3 cellular contexts compared by ENCODE assay signal in the genomic region with DNA sequence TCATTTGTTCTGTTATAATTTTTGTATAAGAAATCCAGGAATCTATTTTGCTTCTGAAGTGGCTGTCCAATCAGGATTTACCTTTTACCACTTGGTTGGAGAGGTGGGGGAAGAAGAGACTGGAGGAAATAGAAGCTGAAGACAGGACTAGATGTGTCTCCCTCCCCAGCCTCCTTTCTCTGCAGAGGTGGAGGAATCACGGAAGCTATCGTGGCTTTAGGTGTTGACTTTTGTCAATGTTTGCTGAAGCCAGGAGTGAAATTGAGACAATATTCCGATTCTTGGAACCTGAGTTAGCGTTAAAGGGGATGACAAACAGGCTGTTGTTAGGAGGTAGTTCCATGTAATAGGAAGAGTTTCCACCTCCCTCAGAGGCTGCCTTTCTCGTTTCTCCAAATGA.
TF ChIP-seq lines count a peak whose summit lies in the region.

No MANE protein-coding gene starts in this region.

TF ChIP-seq in IMR-90, 13 proteins besides CTCF, POLR2A, EP300 and RAD21:
- TF ChIP-seq MAZ (IDR thresholded peaks at IDR 0.05; ENCODE audit: borderline replicate concordance, low read depth, low read length) (no peak), CHD1 (IDR thresholded peaks at IDR 0.05; ENCODE audit: low read depth, low read length) (no peak), RFX5 (IDR thresholded peaks at IDR 0.05; ENCODE audit: low read depth, low read length) (no peak), FOS (IDR thresholded peaks at IDR 0.05; ENCODE audit: low read depth, low read length) (no peak), RCOR1 (IDR thresholded peaks at IDR 0.05; ENCODE audit: insufficient replicate concordance, low read length) (no peak), NFE2L2 (IDR thresholded peaks at IDR 0.05; ENCODE audit: low read depth, low read length) (no peak)
- TF ChIP-seq, protein P1, sequence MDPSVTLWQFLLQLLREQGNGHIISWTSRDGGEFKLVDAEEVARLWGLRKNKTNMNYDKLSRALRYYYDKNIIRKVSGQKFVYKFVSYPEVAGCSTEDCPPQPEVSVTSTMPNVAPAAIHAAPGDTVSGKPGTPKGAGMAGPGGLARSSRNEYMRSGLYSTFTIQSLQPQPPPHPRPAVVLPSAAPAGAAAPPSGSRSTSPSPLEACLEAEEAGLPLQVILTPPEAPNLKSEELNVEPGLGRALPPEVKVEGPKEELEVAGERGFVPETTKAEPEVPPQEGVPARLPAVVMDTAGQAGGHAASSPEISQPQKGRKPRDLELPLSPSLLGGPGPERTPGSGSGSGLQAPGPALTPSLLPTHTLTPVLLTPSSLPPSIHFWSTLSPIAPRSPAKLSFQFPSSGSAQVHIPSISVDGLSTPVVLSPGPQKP (IDR thresholded peaks at IDR 0.05; ENCODE audit: borderline replicate concordance, low read depth, low read length): no peak

TF ChIP-seq in H1, 55 proteins besides CTCF, POLR2A, EP300 and RAD21:
- TF ChIP-seq PHF8 (conservative IDR thresholded peaks at IDR 0.05; ENCODE audit: low read depth, low read length): no peak
- TF ChIP-seq KDM5A (IDR thresholded peaks at IDR 0.05; ENCODE audit: low read length): no peak
- TF ChIP-seq, protein P2, sequence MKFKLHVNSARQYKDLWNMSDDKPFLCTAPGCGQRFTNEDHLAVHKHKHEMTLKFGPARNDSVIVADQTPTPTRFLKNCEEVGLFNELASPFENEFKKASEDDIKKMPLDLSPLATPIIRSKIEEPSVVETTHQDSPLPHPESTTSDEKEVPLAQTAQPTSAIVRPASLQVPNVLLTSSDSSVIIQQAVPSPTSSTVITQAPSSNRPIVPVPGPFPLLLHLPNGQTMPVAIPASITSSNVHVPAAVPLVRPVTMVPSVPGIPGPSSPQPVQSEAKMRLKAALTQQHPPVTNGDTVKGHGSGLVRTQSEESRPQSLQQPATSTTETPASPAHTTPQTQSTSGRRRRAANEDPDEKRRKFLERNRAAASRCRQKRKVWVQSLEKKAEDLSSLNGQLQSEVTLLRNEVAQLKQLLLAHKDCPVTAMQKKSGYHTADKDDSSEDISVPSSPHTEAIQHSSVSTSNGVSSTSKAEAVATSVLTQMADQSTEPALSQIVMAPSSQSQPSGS (IDR thresholded peaks at IDR 0.05; ENCODE audit: low read length): no peak
- TF ChIP-seq JUND (IDR thresholded peaks at IDR 0.05; ENCODE audit: low read length): no peak
- TF ChIP-seq POU5F1 (IDR thresholded peaks at IDR 0.05; ENCODE audit: low read depth, low read length): no peak
- TF ChIP-seq NANOG (IDR thresholded peaks at IDR 0.05; ENCODE audit: insufficient read depth, low read depth, low read length, poor library complexity, severe bottlenecking): no peak
- TF ChIP-seq TAF1 (IDR thresholded peaks at IDR 0.05; ENCODE audit: low read depth, low read length): no peak
- no peak for TF ChIP-seq TAF7 (optimal IDR thresholded peaks at IDR 0.05; ENCODE audit: borderline replicate concordance, low read depth, low read length)
- no peak for TF ChIP-seq ASH2L (IDR thresholded peaks at IDR 0.05; ENCODE audit: low read length)
- TF ChIP-seq, protein P3, sequence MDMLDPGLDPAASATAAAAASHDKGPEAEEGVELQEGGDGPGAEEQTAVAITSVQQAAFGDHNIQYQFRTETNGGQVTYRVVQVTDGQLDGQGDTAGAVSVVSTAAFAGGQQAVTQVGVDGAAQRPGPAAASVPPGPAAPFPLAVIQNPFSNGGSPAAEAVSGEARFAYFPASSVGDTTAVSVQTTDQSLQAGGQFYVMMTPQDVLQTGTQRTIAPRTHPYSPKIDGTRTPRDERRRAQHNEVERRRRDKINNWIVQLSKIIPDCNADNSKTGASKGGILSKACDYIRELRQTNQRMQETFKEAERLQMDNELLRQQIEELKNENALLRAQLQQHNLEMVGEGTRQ (IDR thresholded peaks at IDR 0.05; ENCODE audit: low read length): no peak
- no peak for TF ChIP-seq HDAC6 (IDR thresholded peaks at IDR 0.05; ENCODE audit: low read depth, low read length)
- no peak for TF ChIP-seq BACH1 (IDR thresholded peaks at IDR 0.05; ENCODE audit: low read length)
- no peak for TF ChIP-seq HDAC2 (IDR thresholded peaks at IDR 0.05; ENCODE audit: borderline replicate concordance in 1 of 2, low read depth in 2 of 2, low read length in 2 of 2)
- TF ChIP-seq RNF2 (IDR thresholded peaks at IDR 0.05; ENCODE audit: borderline replicate concordance, low read depth, low read length, missing control alignments, poor library complexity, severe bottlenecking): no peak
- no peak for TF ChIP-seq SIX5 (IDR thresholded peaks at IDR 0.05; ENCODE audit: low read depth, low read length)
- TF ChIP-seq, protein P4, sequence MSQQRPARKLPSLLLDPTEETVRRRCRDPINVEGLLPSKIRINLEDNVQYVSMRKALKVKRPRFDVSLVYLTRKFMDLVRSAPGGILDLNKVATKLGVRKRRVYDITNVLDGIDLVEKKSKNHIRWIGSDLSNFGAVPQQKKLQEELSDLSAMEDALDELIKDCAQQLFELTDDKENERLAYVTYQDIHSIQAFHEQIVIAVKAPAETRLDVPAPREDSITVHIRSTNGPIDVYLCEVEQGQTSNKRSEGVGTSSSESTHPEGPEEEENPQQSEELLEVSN (IDR thresholded peaks at IDR 0.05): no peak
- no peak for TF ChIP-seq MAFK (IDR thresholded peaks at IDR 0.05; ENCODE audit: low read depth, low read length)
- TF ChIP-seq, protein P5, sequence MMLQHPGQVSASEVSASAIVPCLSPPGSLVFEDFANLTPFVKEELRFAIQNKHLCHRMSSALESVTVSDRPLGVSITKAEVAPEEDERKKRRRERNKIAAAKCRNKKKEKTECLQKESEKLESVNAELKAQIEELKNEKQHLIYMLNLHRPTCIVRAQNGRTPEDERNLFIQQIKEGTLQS (IDR thresholded peaks at IDR 0.05; ENCODE audit: insufficient read depth, low read depth, low read length): no peak
- no peak for TF ChIP-seq TEAD4 (IDR thresholded peaks at IDR 0.05; ENCODE audit: low read depth, low read length)
- TF ChIP-seq CHD2 (IDR thresholded peaks at IDR 0.05; ENCODE audit: low read length): no peak

TF ChIP-seq in neural cell, 6 proteins besides CTCF, POLR2A, EP300 and RAD21:
- TF ChIP-seq POLR2AphosphoS5 (IDR thresholded peaks at IDR 0.05): no peak
- no peak for TF ChIP-seq EZH2 (IDR thresholded peaks at IDR 0.05; ENCODE audit: borderline replicate concordance, insufficient read depth, low read length, poor library complexity, severe bottlenecking)
- TF ChIP-seq MXI1 (conservative IDR thresholded peaks at IDR 0.05; ENCODE audit: poor library complexity, severe bottlenecking): no peak
- TF ChIP-seq SMC3 (conservative IDR thresholded peaks at IDR 0.05; ENCODE audit: poor library complexity): no peak
- TF ChIP-seq, protein P6, sequence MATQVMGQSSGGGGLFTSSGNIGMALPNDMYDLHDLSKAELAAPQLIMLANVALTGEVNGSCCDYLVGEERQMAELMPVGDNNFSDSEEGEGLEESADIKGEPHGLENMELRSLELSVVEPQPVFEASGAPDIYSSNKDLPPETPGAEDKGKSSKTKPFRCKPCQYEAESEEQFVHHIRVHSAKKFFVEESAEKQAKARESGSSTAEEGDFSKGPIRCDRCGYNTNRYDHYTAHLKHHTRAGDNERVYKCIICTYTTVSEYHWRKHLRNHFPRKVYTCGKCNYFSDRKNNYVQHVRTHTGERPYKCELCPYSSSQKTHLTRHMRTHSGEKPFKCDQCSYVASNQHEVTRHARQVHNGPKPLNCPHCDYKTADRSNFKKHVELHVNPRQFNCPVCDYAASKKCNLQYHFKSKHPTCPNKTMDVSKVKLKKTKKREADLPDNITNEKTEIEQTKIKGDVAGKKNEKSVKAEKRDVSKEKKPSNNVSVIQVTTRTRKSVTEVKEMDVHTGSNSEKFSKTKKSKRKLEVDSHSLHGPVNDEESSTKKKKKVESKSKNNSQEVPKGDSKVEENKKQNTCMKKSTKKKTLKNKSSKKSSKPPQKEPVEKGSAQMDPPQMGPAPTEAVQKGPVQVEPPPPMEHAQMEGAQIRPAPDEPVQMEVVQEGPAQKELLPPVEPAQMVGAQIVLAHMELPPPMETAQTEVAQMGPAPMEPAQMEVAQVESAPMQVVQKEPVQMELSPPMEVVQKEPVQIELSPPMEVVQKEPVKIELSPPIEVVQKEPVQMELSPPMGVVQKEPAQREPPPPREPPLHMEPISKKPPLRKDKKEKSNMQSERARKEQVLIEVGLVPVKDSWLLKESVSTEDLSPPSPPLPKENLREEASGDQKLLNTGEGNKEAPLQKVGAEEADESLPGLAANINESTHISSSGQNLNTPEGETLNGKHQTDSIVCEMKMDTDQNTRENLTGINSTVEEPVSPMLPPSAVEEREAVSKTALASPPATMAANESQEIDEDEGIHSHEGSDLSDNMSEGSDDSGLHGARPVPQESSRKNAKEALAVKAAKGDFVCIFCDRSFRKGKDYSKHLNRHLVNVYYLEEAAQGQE (IDR thresholded peaks at IDR 0.05; ENCODE audit: borderline replicate concordance): no peak
- no peak for TF ChIP-seq TAF1 (IDR thresholded peaks at IDR 0.05; ENCODE audit: low read depth)
TF ChIP-seq in neural cell: peak in this region for 0.
